25 cellular contexts compared by ENCODE assay signal in the genomic region with DNA sequence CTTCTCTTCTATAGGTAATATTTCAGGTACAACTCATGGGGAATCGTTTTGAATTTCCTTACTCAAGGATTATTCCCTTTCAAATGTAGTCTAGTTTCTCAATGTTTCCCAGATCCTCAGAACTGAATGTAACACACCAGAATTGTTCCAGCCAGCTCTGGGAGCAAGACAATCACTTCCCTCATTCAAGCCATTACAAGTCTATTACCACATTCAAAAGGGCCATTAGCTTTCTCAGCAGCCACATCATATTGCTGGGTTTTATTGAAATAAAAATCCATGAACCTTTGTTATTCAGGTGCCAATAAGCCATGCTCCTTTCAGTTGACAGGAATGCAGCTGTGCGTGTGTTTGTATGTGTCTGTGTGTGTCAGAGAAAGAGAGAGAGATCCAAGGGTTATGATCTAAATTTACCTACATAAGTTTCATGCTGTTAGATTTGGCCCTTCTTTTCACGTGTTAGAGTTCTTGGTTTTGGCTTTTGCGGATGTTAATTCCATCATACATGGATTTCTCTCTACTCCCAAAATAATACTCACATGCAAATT.
A peak's percentile ranks its signal among the peaks of the same experiment; 100 is the strongest.
DNase-seq lines count a peak whose midpoint lies in the region; ATAC-seq and TF ChIP-seq lines count a peak whose summit lies in the region.
"Had no signal": no experiment of that assay in that cellular context is flagged by ENCODE, and none has a peak within 500 bp of the region (broad histone marks: within the 10 kb centered on the region; RNA-seq: fewer than 3 reads in every experiment).

No MANE protein-coding gene starts in this region.

- peak overlapping the region; percentile 78 for H3K27ac ChIP-seq in HUES48 (ENCODE audit: low read depth, low read length)
- no peak overlapping the region for H3K27ac ChIP-seq in smooth muscle cell (ENCODE audit: low read depth)
- H3K27ac ChIP-seq: C4-2B, Peyer's patch had no signal

- peaks cover 4% of the 10 kb centered on the region; the same call in 1 of the 2 replicates for H3K9me3 Mint-ChIP-seq in WTC11

- DNase-seq in WTC11 (ENCODE audit: low spot score) = no peak
- DNase-seq in medulla oblongata (ENCODE audit: extremely low spot score) = peak; percentile 54
- DNase-seq in smooth muscle cell (lab: John Stamatoyannopoulos, UW; ENCODE audit: unreplicated experiment) = no peak
- no peak for DNase-seq in BE2C
- DNase-seq: CD8-positive, alpha-beta memory T cell; DMS 273 treated with DMSO at 0.1 percent for 48 hours; DMS79; EL; GDM1; IMR-90; KG1; MG63; NCI-H1105 treated with DMSO at 0.1 percent for 48 hours; NCI-H146; NCI-H2107; NCI-H446 treated with DMSO at 0.1 percent for 48 hours; NCI-H526 treated with DMSO at 0.1 percent for 48 hours; Peyer's patch; SHP77 treated with DMSO at 0.1 percent for 48 hours; SK-N-SH had no signal

- peak overlapping the region; percentile 9 for H2AFZ ChIP-seq in smooth muscle cell (ENCODE audit: low read depth)

- POLR2A ChIA-PET in WTC11 (lab: Charles Lee) = no interaction called here

- H3K27me3 ChIP-seq in HUES48 (ENCODE audit: control insufficient read depth, insufficient read depth, low read length) (no peaks in the 10 kb centered on the region), smooth muscle cell (ENCODE audit: low read depth) (no peaks in the 10 kb centered on the region), BE2C (no peaks in the 10 kb centered on the region)
- H3K27me3 ChIP-seq: MG63, Peyer's patch had no signal

- no peak overlapping the region for H3K4me2 ChIP-seq in smooth muscle cell
- H3K4me2 ChIP-seq: SK-N-SH had no signal

- H3K4me1 Mint-ChIP-seq in WTC11 = peaks cover 30% of the 10 kb centered on the region
- H3K4me1 Mint-ChIP-seq: CD8-positive, alpha-beta memory T cell had no signal

- no peak for TF ChIP-seq POLR2A in GM18505 (IDR thresholded peaks at IDR 0.05; ENCODE audit: borderline replicate concordance, extremely low read depth, insufficient read depth, insufficient read length)

- whole genome bisulfite sequencing in smooth muscle cell (ENCODE audit: low lambda C conversion rate) = 71% methylated on average over 4 of the region's 4 CpGs

- TF ChIP-seq CTCF in WTC11 (IDR thresholded peaks at IDR 0.05) (no peak), smooth muscle cell (IDR thresholded peaks at IDR 0.05; ENCODE audit: borderline replicate concordance, insufficient read depth, poor library complexity, severe bottlenecking) (no peak), BE2C (IDR thresholded peaks at IDR 0.05; ENCODE audit: low read depth, low read length) (no peak)

- H3F3A ChIP-seq in smooth muscle cell (ENCODE audit: low read depth) = no peaks in the 10 kb centered on the region

- ATAC-seq in WTC11 = peak; percentile 85
- no peak for ATAC-seq in GM18505 (IDR thresholded peaks at IDR 0.05; ENCODE audit: unreplicated experiment)
- no peak for ATAC-seq in HG03469 (IDR thresholded peaks at IDR 0.05; ENCODE audit: unreplicated experiment)
- ATAC-seq: GM12878 had no signal

- peak overlapping the region; percentile 90 for H3K27ac Mint-ChIP-seq in WTC11
- H3K27ac Mint-ChIP-seq: CD8-positive, alpha-beta memory T cell had no signal

- H3K36me3 ChIP-seq in HUES48 (ENCODE audit: control insufficient read depth, insufficient read depth, low read length) (no peaks in the 10 kb centered on the region), smooth muscle cell (ENCODE audit: low read depth) (no peaks in the 10 kb centered on the region), BE2C (no peaks in the 10 kb centered on the region)
- H3K36me3 ChIP-seq: MG63, Peyer's patch had no signal

- no peaks in the 10 kb centered on the region for H4K20me1 ChIP-seq in smooth muscle cell (ENCODE audit: low read depth)

- CTCF ChIA-PET in WTC11 (lab: Charles Lee) = interaction anchor here (0.6 kb wide), 1 partner anchor 44 kb away, joined by 6 read pairs; no protein-coding TSS in a partner anchor

- H3K36me3 Mint-ChIP-seq in WTC11 = no peaks in the 10 kb centered on the region
- H3K36me3 Mint-ChIP-seq: CD8-positive, alpha-beta memory T cell had no signal

- H3K4me3 ChIP-seq in HUES48 (ENCODE audit: low read depth, low read length) = no peak overlapping the region
- no peak overlapping the region for H3K4me3 ChIP-seq in smooth muscle cell
- no peak overlapping the region for H3K4me3 ChIP-seq in BE2C (ENCODE audit: low read depth, low read length)
- H3K4me3 ChIP-seq: GM12878, MG63, Peyer's patch had no signal

- 0 out of 2 replicates have a peak overlapping the region, but pooled peaks have one; percentile 5 for H3K4me3 Mint-ChIP-seq in WTC11
- H3K4me3 Mint-ChIP-seq: CD8-positive, alpha-beta memory T cell had no signal

- H3K79me2 ChIP-seq in smooth muscle cell (ENCODE audit: low read depth) = no peaks in the 10 kb centered on the region

- H3K27me3 Mint-ChIP-seq in WTC11 (ENCODE audit: low read depth) = no peaks in the 10 kb centered on the region

- H3K9me3 ChIP-seq in HUES48 (ENCODE audit: control insufficient read depth, insufficient read depth, low read length) (no peaks in the 10 kb centered on the region), smooth muscle cell (replicated peaks; ENCODE audit: low read depth) (no peaks in the 10 kb centered on the region), BE2C (no peaks in the 10 kb centered on the region)
- H3K9me3 ChIP-seq: MG63, Peyer's patch, SK-N-SH had no signal

- H3K4me1 ChIP-seq in HUES48 (ENCODE audit: control insufficient read depth, insufficient read depth, low read length) (peaks cover 16% of the 10 kb centered on the region), smooth muscle cell (ENCODE audit: low read depth) (no peaks in the 10 kb centered on the region), BE2C (no peaks in the 10 kb centered on the region)
- H3K4me1 ChIP-seq: Peyer's patch had no signal

- H3K9ac ChIP-seq in HUES48 (ENCODE audit: low read depth, low read length) (no peak overlapping the region), smooth muscle cell (ENCODE audit: low read depth) (no peak overlapping the region)
- H3K9ac ChIP-seq: SK-N-SH had no signal

TF ChIP-seq in WTC11, 78 proteins besides CTCF, POLR2A, EP300 and RAD21:
- TF ChIP-seq FOXP4 (CRISPR knock-in tag; IDR thresholded peaks at IDR 0.05) = no peak
- TF ChIP-seq ZMAT4 (CRISPR knock-in tag; IDR thresholded peaks at IDR 0.05) = peak; percentile 79
- TF ChIP-seq CREB1 (CRISPR knock-in tag; IDR thresholded peaks at IDR 0.05) = no peak
